In the genomic region with DNA sequence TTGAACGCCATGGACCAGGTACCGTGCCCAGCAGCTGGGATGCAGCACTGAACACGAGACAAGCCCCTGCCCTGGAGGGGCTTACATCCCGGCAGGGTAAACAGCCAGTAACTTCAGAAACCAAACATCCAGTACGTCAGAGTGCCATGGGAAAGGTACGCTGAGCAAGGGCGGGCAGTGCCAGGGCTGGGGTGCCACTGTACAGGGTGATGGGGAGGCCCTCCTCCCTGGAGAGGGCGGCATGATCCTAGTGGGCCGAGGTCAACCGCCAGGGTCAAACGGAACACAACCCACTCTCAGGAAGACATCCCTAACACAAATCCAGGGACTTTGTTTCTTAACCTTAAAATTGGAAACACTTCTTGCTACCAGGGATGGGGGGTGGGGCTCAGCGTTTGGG, we compare ENCODE assay signal across 13 cellular contexts. TPM values are rescaled to one million over a fixed set of nuclear protein-coding genes. Genes with fewer than 3 reads are reported as not detected.
A peak's percentile ranks its signal among the peaks of the same experiment; 100 is the strongest.
DNase-seq lines count a peak whose midpoint lies in the region; TF ChIP-seq lines count a peak whose summit lies in the region.
"Had no signal": no experiment of that assay in that cellular context is flagged by ENCODE, and none has a peak within 500 bp of the region (broad histone marks: within the 10 kb centered on the region; RNA-seq: fewer than 3 reads in every experiment).

No MANE protein-coding gene starts in this region.

- no peak for TF ChIP-seq EP300 in transverse colon (IDR thresholded peaks at IDR 0.05; ENCODE audit: low read depth)

- H3K36me3 ChIP-seq in PC-9 (ENCODE audit: low read depth) (peaks cover 33% of the 10 kb centered on the region), osteoblast (ENCODE audit: insufficient read depth, low read length) (peaks cover 28% of the 10 kb centered on the region), transverse colon (peaks cover 0 to 24% (median 11%) of the 10 kb centered on the region in 4 donors)

- intact Hi-C loops in PC-9 (cut with micrococcal nuclease; ENCODE audit: unreplicated experiment): no loop called here
- intact Hi-C loops in dendritic cell treated with granulocyte-macrophage colony-stimulating factor and Interleukin-4, amounts not matched to agents 40 ng/mL and 50 ng/mL, for 4 days (cut with micrococcal nuclease): no loop called here
- intact Hi-C loops in transverse colon (cut with DNase I; ENCODE audit: low total_unique reads): no loop called here

- no TSS peak for BruUV-seq in PC-9 (replicated peaks; lab: Mats Ljungman, UMichigan)

- peak overlapping the region; percentile 89; the same call in 1 of the 2 replicates for H3K27ac Mint-ChIP-seq in HFFc6
- peak overlapping the region; percentile 18 for H3K27ac Mint-ChIP-seq in dendritic cell treated with granulocyte-macrophage colony-stimulating factor and Interleukin-4, amounts not matched to agents 40 ng/mL and 50 ng/mL, for 4 days
- H3K27ac Mint-ChIP-seq: CD8-positive, alpha-beta memory T cell had no signal

- TF ChIP-seq POLR2A in transverse colon (IDR thresholded peaks at IDR 0.05): no peak

- H3K4me1 Mint-ChIP-seq in HFFc6 (ENCODE audit: low read depth): peaks cover 46% of the 10 kb centered on the region
- peaks cover 91% of the 10 kb centered on the region for H3K4me1 Mint-ChIP-seq in dendritic cell treated with granulocyte-macrophage colony-stimulating factor and Interleukin-4, amounts not matched to agents 40 ng/mL and 50 ng/mL, for 4 days (ENCODE audit: low read depth)
- H3K4me1 Mint-ChIP-seq: CD8-positive, alpha-beta memory T cell had no signal

- in situ Hi-C loops in transverse colon (cut with MboI; ENCODE audit: low pct_ligation_motif_present in 1 of 4, low pct_unique_long_range_greater_than_20kb in 1 of 4, low sequenced_read_pairs in 3 of 4): no loop called here

- no peak overlapping the region for H3K4me3 ChIP-seq in PC-9
- H3K4me3 ChIP-seq in osteoblast (ENCODE audit: insufficient read depth, low read length): no peak overlapping the region
- H3K4me3 ChIP-seq in transverse colon: no peak overlapping the region
- H3K4me3 ChIP-seq: GM23248 had no signal

- H3K4me2 ChIP-seq in PC-9 (0 out of 2 replicates have a peak overlapping the region, but pooled peaks have one; percentile 62), osteoblast (ENCODE audit: insufficient read depth, low read length) (no peak overlapping the region)

- H3K9me2 ChIP-seq in PC-9 (ENCODE audit: insufficient read depth): no peaks in the 10 kb centered on the region

- H3K27me3 ChIP-seq in PC-9 (ENCODE audit: insufficient read depth, low read depth) (no peaks in the 10 kb centered on the region), osteoblast (ENCODE audit: insufficient read depth, low read length) (no peaks in the 10 kb centered on the region), transverse colon (no peaks in the 10 kb centered on the region)

- CTCF ChIA-PET in PC-9 (lab: Charles Lee): no interaction called here

- H3K36me3 Mint-ChIP-seq in HFFc6 (ENCODE audit: low read depth): peaks cover 39% of the 10 kb centered on the region
- H3K36me3 Mint-ChIP-seq in dendritic cell treated with granulocyte-macrophage colony-stimulating factor and Interleukin-4, amounts not matched to agents 40 ng/mL and 50 ng/mL, for 4 days (ENCODE audit: low read depth): peaks cover 38% of the 10 kb centered on the region

- TF ChIP-seq CTCF in HFFc6 (IDR thresholded peaks at IDR 0.05) (no peak), PC-9 (conservative IDR thresholded peaks at IDR 0.05) (no peak), osteoblast (IDR thresholded peaks at IDR 0.05; ENCODE audit: extremely low read depth, low read depth, low read length) (no peak), transverse colon (IDR thresholded peaks at IDR 0.05) (no peak)

- POLR2A ChIA-PET in PC-9 (lab: Charles Lee; ENCODE audit: unreplicated experiment): no interaction called here

- no peak for DNase-seq in HFFc6
- no peak for DNase-seq in PC-9
- DNase-seq in osteoblast (ENCODE audit: insufficient read length, low spot score, missing footprints): no peak
- DNase-seq in A172 (ENCODE audit: low spot score): no peak
- no peak for DNase-seq in NK-92 treated with Interleukin-12 subunit alpha and Interleukin-12 subunit beta, amount 100 ng/mL, for 24 hours (lab: John Stamatoyannopoulos, UW)
- no peak for DNase-seq in transverse colon
- DNase-seq: CD8-positive, alpha-beta memory T cell; DMS 273 treated with DMSO at 0.1 percent for 48 hours; GM23248; H7 had no signal

- no peak overlapping the region for H2AFZ ChIP-seq in PC-9
- H2AFZ ChIP-seq in osteoblast (ENCODE audit: low read length): no peak overlapping the region
- H2AFZ ChIP-seq: GM23248 had no signal

- peaks cover 51% of the 10 kb centered on the region for H3F3A ChIP-seq in PC-9 (ENCODE audit: insufficient read depth, low read depth)

- H3K9me3 Mint-ChIP-seq in HFFc6: no peaks in the 10 kb centered on the region
- H3K9me3 Mint-ChIP-seq in dendritic cell treated with granulocyte-macrophage colony-stimulating factor and Interleukin-4, amounts not matched to agents 40 ng/mL and 50 ng/mL, for 4 days: no peaks in the 10 kb centered on the region
- H3K9me3 Mint-ChIP-seq: CD8-positive, alpha-beta memory T cell; IgD-negative memory B cell had no signal

- WGBS in transverse colon (ENCODE audit: low coverage in 1 of 2), 2 donors: 94 to 100% methylated on average over 1 to 12 of the region's 12 CpGs

- H3K4me3 Mint-ChIP-seq in HFFc6: no peak overlapping the region
- H3K4me3 Mint-ChIP-seq in dendritic cell treated with granulocyte-macrophage colony-stimulating factor and Interleukin-4, amounts not matched to agents 40 ng/mL and 50 ng/mL, for 4 days: no peak overlapping the region
- H3K4me3 Mint-ChIP-seq: CD14-positive monocyte; CD8-positive, alpha-beta memory T cell; IgD-negative memory B cell had no signal

- H3K79me2 ChIP-seq in PC-9 (ENCODE audit: low read depth) (peaks cover 9% of the 10 kb centered on the region), osteoblast (ENCODE audit: insufficient read depth, low read length) (peaks cover 5% of the 10 kb centered on the region)

- H3K4me1 ChIP-seq in PC-9 (replicated peaks; ENCODE audit: insufficient read depth) (peaks cover 54% of the 10 kb centered on the region), osteoblast (ENCODE audit: insufficient read depth, low read length) (peaks cover 41% of the 10 kb centered on the region), transverse colon (peaks cover 14 to 21% (median 16%) of the 10 kb centered on the region in 4 donors)

- peaks cover 3% of the 10 kb centered on the region; the same call in 1 of the 2 replicates for H3K27me3 Mint-ChIP-seq in HFFc6 (ENCODE audit: insufficient read depth)
- no peaks in the 10 kb centered on the region for H3K27me3 Mint-ChIP-seq in dendritic cell treated with granulocyte-macrophage colony-stimulating factor and Interleukin-4, amounts not matched to agents 40 ng/mL and 50 ng/mL, for 4 days
- H3K27me3 Mint-ChIP-seq: CD8-positive, alpha-beta memory T cell; IgD-negative memory B cell had no signal

- H4K20me1 ChIP-seq in PC-9 (ENCODE audit: insufficient read depth) (no peaks in the 10 kb centered on the region), osteoblast (ENCODE audit: insufficient read depth, low read length) (no peaks in the 10 kb centered on the region)

- H3K27ac ChIP-seq in PC-9 (no peak overlapping the region), osteoblast (ENCODE audit: low read depth, low read length) (peak overlapping the region; percentile 83), transverse colon (no peak overlapping the region)

- no peaks in the 10 kb centered on the region for H3K9me3 ChIP-seq in PC-9 (ENCODE audit: insufficient read depth, low read depth)
- H3K9me3 ChIP-seq in osteoblast (ENCODE audit: low read depth, low read length): no peaks in the 10 kb centered on the region
- no peaks in the 10 kb centered on the region for H3K9me3 ChIP-seq in transverse colon

RNA-seq across cellular contexts. Expression of gene ANPEP, which starts 16.0 kb away (rescaled TPM):
- total RNA-seq in HFFc6 (2021; fragmentation: NEBNext Ultra II Directional; extraction: Animal tissue kit (Norgen Biotek cat#: 25700)): 100 to 1,000 TPM; 502 to 857 (median 524) TPM
- 172 and 175 TPM in 2 replicates for total RNA-seq in PC-9 (2021)
- 87.9 and 98.7 TPM in 2 replicates for total RNA-seq in osteoblast
- 1.7 and 3.6 TPM in 2 replicates for total RNA-seq in A172 (2014; rRNA removed; shearing (Covaris generic))
- total RNA-seq in transverse colon: 1,000 to 10,000 TPM in 1 of 4 donors, 100 to 1,000 TPM in 3; 133 to 1,054 (median 474) TPM

RNA-seq across cellular contexts. Expression of gene MESP2, which starts 54.5 kb away (rescaled TPM):
- under 1 TPM in 3 of 6 experiments, not detected in 3; 0.19 to 0.26 (median 0.21) TPM for total RNA-seq in HFFc6 (2021; fragmentation: NEBNext Ultra II Directional; extraction: Animal tissue kit (Norgen Biotek cat#: 25700))
- total RNA-seq in PC-9 (2021) (1.3 and 2.4 TPM in 2 replicates), osteoblast (0.72 and 1.5 TPM in 2 replicates), transverse colon (under 1 TPM in 2 of 4 donors, not detected in 2; 0.64 to 0.96 TPM)
- total RNA-seq in A172 (2014; rRNA removed; shearing (Covaris generic)): not detected in 2 replicates
- total RNA-seq: CD8-positive, alpha-beta memory T cell; GM23248 had no signal

Comparison
In these comparisons a context has a peak if more than half of its experiments do, and no peak if none do; other contexts are left out.
1. RNA of gene ANPEP, which starts 16.0 kb away (total RNA-seq): 133 to 1,054 TPM in transverse colon, 502 to 857 TPM in HFFc6, 172 to 175 TPM in PC-9 and 87.9 to 98.7 TPM in osteoblast; 1.7 to 3.6 TPM in A172; every median in the first group is over 10 times any median in the second.